Comparison of ENCODE assay signal across 1 cellular context in the genomic region with DNA sequence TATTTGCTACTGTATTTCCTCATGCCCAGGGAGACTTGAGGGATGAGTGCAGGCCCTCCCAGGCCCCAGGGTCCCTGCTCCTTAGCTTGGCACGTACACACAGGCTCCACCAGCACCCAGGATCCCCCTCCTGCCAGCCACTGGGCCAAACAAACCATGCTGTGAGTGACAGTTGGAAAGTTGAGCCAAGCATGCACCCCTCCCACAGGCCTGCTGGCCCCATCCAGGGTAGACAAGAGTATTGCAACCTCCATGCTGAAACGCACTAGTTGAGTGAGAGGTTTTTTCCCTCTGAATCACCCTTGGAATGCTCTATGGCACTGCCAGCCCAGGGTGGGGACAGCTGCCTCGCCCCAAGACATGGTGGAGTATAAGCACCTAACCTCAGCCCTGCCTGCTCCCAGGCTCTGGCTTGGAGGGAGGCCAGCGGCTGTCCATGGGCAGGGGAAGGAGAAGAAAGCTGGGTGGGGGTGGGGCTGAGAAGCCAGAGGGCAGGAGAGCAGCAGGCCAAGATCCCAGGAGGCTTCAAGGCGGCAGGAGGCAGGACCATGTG.
TF ChIP-seq lines count a peak whose summit lies in the region.

No MANE protein-coding gene starts in this region.

TF ChIP-seq in GM23338, 12 proteins besides CTCF, POLR2A, EP300 and RAD21 (continued from another document):
- TF ChIP-seq, protein P1, sequence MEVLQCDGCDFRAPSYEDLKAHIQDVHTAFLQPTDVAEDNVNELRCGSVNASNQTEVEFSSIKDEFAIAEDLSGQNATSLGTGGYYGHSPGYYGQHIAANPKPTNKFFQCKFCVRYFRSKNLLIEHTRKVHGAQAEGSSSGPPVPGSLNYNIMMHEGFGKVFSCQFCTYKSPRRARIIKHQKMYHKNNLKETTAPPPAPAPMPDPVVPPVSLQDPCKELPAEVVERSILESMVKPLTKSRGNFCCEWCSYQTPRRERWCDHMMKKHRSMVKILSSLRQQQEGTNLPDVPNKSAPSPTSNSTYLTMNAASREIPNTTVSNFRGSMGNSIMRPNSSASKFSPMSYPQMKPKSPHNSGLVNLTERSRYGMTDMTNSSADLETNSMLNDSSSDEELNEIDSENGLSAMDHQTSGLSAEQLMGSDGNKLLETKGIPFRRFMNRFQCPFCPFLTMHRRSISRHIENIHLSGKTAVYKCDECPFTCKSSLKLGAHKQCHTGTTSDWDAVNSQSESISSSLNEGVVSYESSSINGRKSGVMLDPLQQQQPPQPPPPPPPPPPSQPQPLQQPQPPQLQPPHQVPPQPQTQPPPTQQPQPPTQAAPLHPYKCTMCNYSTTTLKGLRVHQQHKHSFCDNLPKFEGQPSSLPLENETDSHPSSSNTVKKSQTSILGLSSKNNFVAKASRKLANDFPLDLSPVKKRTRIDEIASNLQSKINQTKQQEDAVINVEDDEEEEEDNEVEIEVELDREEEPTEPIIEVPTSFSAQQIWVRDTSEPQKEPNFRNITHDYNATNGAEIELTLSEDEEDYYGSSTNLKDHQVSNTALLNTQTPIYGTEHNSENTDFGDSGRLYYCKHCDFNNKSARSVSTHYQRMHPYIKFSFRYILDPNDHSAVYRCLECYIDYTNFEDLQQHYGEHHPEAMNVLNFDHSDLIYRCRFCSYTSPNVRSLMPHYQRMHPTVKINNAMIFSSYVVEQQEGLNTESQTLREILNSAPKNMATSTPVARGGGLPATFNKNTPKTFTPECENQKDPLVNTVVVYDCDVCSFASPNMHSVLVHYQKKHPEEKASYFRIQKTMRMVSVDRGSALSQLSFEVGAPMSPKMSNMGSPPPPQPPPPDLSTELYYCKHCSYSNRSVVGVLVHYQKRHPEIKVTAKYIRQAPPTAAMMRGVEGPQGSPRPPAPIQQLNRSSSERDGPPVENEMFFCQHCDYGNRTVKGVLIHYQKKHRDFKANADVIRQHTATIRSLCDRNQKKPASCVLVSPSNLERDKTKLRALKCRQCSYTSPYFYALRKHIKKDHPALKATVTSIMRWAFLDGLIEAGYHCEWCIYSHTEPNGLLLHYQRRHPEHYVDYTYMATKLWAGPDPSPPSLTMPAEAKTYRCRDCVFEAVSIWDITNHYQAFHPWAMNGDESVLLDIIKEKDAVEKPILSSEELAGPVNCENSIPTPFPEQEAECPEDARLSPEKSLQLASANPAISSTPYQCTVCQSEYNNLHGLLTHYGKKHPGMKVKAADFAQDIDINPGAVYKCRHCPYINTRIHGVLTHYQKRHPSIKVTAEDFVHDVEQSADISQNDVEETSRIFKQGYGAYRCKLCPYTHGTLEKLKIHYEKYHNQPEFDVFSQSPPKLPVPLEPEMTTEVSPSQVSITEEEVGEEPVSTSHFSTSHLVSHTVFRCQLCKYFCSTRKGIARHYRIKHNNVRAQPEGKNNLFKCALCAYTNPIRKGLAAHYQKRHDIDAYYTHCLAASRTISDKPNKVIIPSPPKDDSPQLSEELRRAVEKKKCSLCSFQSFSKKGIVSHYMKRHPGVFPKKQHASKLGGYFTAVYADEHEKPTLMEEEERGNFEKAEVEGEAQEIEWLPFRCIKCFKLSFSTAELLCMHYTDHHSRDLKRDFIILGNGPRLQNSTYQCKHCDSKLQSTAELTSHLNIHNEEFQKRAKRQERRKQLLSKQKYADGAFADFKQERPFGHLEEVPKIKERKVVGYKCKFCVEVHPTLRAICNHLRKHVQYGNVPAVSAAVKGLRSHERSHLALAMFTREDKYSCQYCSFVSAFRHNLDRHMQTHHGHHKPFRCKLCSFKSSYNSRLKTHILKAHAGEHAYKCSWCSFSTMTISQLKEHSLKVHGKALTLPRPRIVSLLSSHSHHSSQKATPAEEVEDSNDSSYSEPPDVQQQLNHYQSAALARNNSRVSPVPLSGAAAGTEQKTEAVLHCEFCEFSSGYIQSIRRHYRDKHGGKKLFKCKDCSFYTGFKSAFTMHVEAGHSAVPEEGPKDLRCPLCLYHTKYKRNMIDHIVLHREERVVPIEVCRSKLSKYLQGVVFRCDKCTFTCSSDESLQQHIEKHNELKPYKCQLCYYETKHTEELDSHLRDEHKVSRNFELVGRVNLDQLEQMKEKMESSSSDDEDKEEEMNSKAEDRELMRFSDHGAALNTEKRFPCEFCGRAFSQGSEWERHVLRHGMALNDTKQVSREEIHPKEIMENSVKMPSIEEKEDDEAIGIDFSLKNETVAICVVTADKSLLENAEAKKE (CRISPR knock-in tag; IDR thresholded peaks at IDR 0.05) = no peak
- no peak for TF ChIP-seq ZNF331 (CRISPR knock-in tag; IDR thresholded peaks at IDR 0.05; ENCODE audit: low read depth)
- TF ChIP-seq EZH2 (IDR thresholded peaks at IDR 0.05; ENCODE audit: low read depth, unreplicated experiment) = no peak
